Comparison of ENCODE assay signal across 9 cellular contexts in genomic region chr11:88359529-88359928, GRCh38. TPM values are rescaled to one million over a fixed set of nuclear protein-coding genes. Genes with fewer than 3 reads are reported as not detected.
A peak's percentile ranks its signal among the peaks of the same experiment; 100 is the strongest.
DNase-seq lines count a peak whose midpoint lies in the region; ATAC-seq and TF ChIP-seq lines count a peak whose summit lies in the region.
"Had no signal": no experiment of that assay in that cellular context is flagged by ENCODE, and none has a peak within 500 bp of the region (broad histone marks: within the 10 kb centered on the region; RNA-seq: fewer than 3 reads in every experiment).

No MANE protein-coding gene starts in this region.

- H3K27me3 Mint-ChIP-seq in MCF 10A (ENCODE audit: insufficient read depth, unreplicated experiment), result no peaks in the 10 kb centered on the region

- CTCF ChIA-PET in mammary epithelial cell (lab: Charles Lee; ENCODE audit: low non-redundant PET) (no interaction called here), MCF 10A (lab: Yijun Ruan, JAX) (interaction anchor here (0.7 kb wide), 1 partner anchor 11 kb away, joined by 4 read pairs; no protein-coding TSS in a partner anchor)

- H3K9me2 ChIP-seq in OCI-LY1 (ENCODE audit: low read depth, low read length), result no peaks in the 10 kb centered on the region

- H3K27ac ChIP-seq in mammary epithelial cell (ENCODE audit: insufficient read depth, low read depth, low read length) (no peak overlapping the region), OCI-LY1 (ENCODE audit: low read depth, low read length, poor library complexity, severe bottlenecking) (peak overlapping the region; percentile 16)

- H3K4me2 ChIP-seq in mammary epithelial cell (ENCODE audit: insufficient read depth, low read depth, low read length) (no peak overlapping the region), OCI-LY1 (ENCODE audit: low read length) (peak overlapping the region; percentile 1; the same call in 1 of the 2 replicates)

- dilution Hi-C loops in mammary epithelial cell (cut with HindIII; ENCODE audit: low sequenced_read_pairs), result no loop called here

- H3K4me3 ChIP-seq in mammary epithelial cell (replicated peaks in 1 of 3; ENCODE audit: insufficient read depth in 1 of 3, low read depth in 2 of 3, low read length in 3 of 3) (no peak overlapping the region), OCI-LY1 (ENCODE audit: low read depth, low read length, poor library complexity, severe bottlenecking) (no peak overlapping the region)

- H3K27ac Mint-ChIP-seq in MCF 10A (ENCODE audit: low read depth, unreplicated experiment), result no peak overlapping the region

- no peak overlapping the region for H3K4me3 Mint-ChIP-seq in MCF 10A (ENCODE audit: unreplicated experiment)

- H3F3A ChIP-seq in OCI-LY1 (ENCODE audit: insufficient read depth, low read length), result no peaks in the 10 kb centered on the region; the same call in 1 of the 2 replicates

- TF ChIP-seq CTCF in mammary epithelial cell (conservative IDR thresholded peaks at IDR 0.05 in 1 of 2, IDR thresholded peaks at IDR 0.05 in 1 of 2; ENCODE audit: extremely low read depth in 1 of 2, insufficient read depth in 1 of 2, low read depth in 1 of 2, low read length in 2 of 2) (no peak), MCF 10A (IDR thresholded peaks at IDR 0.05; ENCODE audit: unreplicated experiment) (no peak), OCI-LY1 (IDR thresholded peaks at IDR 0.05; ENCODE audit: low read length) (no peak)

- DNase-seq in mammary epithelial cell (no peak), MCF 10A (ENCODE audit: unreplicated experiment) (no peak), NCI-H345 treated with DMSO at 0.1 percent for 48 hours (lab: John Stamatoyannopoulos, UW; ENCODE audit: unreplicated experiment) (no peak), H4 (ENCODE audit: low spot score) (no peak), sciatic nerve (ENCODE audit: low spot score) (no peak), SW 1271 (lab: John Stamatoyannopoulos, UW) (no peak)
- DNase-seq: NCI-H146 had no signal

- H3K4me1 Mint-ChIP-seq in MCF 10A (ENCODE audit: insufficient read depth, unreplicated experiment), result peaks cover 21% of the 10 kb centered on the region

- intact Hi-C loops in mammary epithelial cell (cut with micrococcal nuclease) (no loop called here), MCF 10A (cut with micrococcal nuclease) (no loop called here), sciatic nerve (cut with DNase I) (no loop called here)

- H3K36me3 ChIP-seq in mammary epithelial cell (ENCODE audit: insufficient read depth, low read length) (no peaks in the 10 kb centered on the region), OCI-LY1 (ENCODE audit: insufficient read depth, low read length) (no peaks in the 10 kb centered on the region)

- H4K20me1 ChIP-seq in mammary epithelial cell (ENCODE audit: insufficient read depth, low read length) (no peaks in the 10 kb centered on the region), OCI-LY1 (ENCODE audit: insufficient read depth, low read length) (no peaks in the 10 kb centered on the region)

- H3K9ac ChIP-seq in mammary epithelial cell (ENCODE audit: insufficient read depth, low read length), result no peak overlapping the region
- H3K9ac ChIP-seq in OCI-LY1 (ENCODE audit: low read length), result no peak overlapping the region

- 76% methylated on average over 1 of the region's 1 CpG for WGBS in mammary epithelial cell (ENCODE audit: low coverage, missing lambda C conversion rate)

- no peaks in the 10 kb centered on the region for H3K9me3 ChIP-seq in mammary epithelial cell (replicated peaks; ENCODE audit: insufficient read depth, low read length)
- no peaks in the 10 kb centered on the region for H3K9me3 ChIP-seq in OCI-LY1 (ENCODE audit: low read length)

- in situ Hi-C loops in mammary epithelial cell (cut with MboI; ENCODE audit: low sequenced_read_pairs in 2 of 2), result no loop called here

- POLR2A ChIA-PET in MCF 10A (lab: Yijun Ruan, JAX), result interaction anchor here (0.8 kb wide), 1 partner anchor 54 kb away, joined by 3 read pairs; no protein-coding TSS in a partner anchor

- no peaks in the 10 kb centered on the region for H3K79me2 ChIP-seq in mammary epithelial cell (ENCODE audit: insufficient read depth, low read length)
- H3K79me2 ChIP-seq in OCI-LY1 (ENCODE audit: insufficient read depth, low read length), result no peaks in the 10 kb centered on the region

- ATAC-seq in HG02981 (IDR thresholded peaks at IDR 0.05; ENCODE audit: unreplicated experiment), result peak; percentile 66
- no peak for ATAC-seq in sciatic nerve

- H3K27me3 ChIP-seq in mammary epithelial cell (ENCODE audit: insufficient read depth, low read length), result no peaks in the 10 kb centered on the region
- no peaks in the 10 kb centered on the region for H3K27me3 ChIP-seq in OCI-LY1 (ENCODE audit: insufficient read depth, low read length)

- BruUV-seq in mammary epithelial cell (replicated peaks; lab: Mats Ljungman, UMichigan) (no TSS peak), MCF 10A (replicated peaks; lab: Mats Ljungman, UMichigan) (no TSS peak)

- H3K4me1 ChIP-seq in mammary epithelial cell (ENCODE audit: insufficient read depth, low read length) (peaks cover 11% of the 10 kb centered on the region), OCI-LY1 (ENCODE audit: insufficient read depth, low read length, severe bottlenecking) (peaks cover 28% of the 10 kb centered on the region)

- H3K9me3 Mint-ChIP-seq in MCF 10A (ENCODE audit: unreplicated experiment), result no peaks in the 10 kb centered on the region

- peaks cover 5% of the 10 kb centered on the region for H3K36me3 Mint-ChIP-seq in MCF 10A (ENCODE audit: insufficient read depth, unreplicated experiment)

- peak overlapping the region; percentile 7 for H2AFZ ChIP-seq in mammary epithelial cell (ENCODE audit: low read depth, low read length)
- no peak overlapping the region for H2AFZ ChIP-seq in OCI-LY1 (ENCODE audit: low read length)

RNA-seq across cellular contexts. Expression of gene CTSC, which starts 22.0 kb away (rescaled TPM):
- total RNA-seq in mammary epithelial cell (100 to 1,000 TPM; 192 to 609 TPM), MCF 10A (2022) (79.1 and 103 TPM in 2 replicates), sciatic nerve (85.2 TPM)
- polyA plus RNA-seq in mammary epithelial cell, result 776 TPM
- 436 TPM for polyA minus RNA-seq in mammary epithelial cell
- total RNA-seq in H4 (2014; rRNA removed; shearing (Covaris generic)), result 348 and 424 TPM in 2 replicates
